In the genomic region with DNA sequence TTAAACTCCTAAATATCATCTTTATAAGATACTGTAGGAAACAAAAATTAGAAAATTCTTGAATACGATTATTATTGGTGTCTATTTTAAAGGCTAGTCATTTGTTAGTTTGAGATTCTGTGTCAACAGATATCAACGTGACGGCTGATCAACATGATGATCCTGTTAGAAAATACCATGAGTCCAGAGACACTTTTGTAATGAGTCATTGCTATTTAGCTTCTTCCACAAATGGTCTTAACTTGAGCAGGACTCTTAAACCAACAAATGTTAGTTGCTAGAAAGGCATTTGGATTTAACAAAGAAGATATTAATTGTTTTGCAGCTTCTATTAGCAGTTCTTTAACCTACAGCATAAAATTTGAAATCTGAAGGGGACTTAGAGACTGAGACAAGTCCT, we compare ENCODE assay signal across 12 cellular contexts.
DNase-seq lines count a peak whose midpoint lies in the region; ATAC-seq, FAIRE-seq and TF ChIP-seq lines count a peak whose summit lies in the region.
"Had no signal": no experiment of that assay in that cellular context is flagged by ENCODE, and none has a peak within 500 bp of the region (broad histone marks: within the 10 kb centered on the region; RNA-seq: fewer than 3 reads in every experiment).

No MANE protein-coding gene starts in this region.

- no peak for TF ChIP-seq POLR2A in GM12892 (IDR thresholded peaks at IDR 0.05; ENCODE audit: low read depth, low read length)

- FAIRE-seq in GM12892 (lab: Jason Lieb, UNC): no peak

- DNase-seq in Caki2 (ENCODE audit: low read depth): peak; percentile 62
- peak; percentile 54 for DNase-seq in NCI-H460 (ENCODE audit: extremely low read depth, low read depth)
- DNase-seq in dermis blood vessel endothelial cell: peak; percentile 71
- DNase-seq in myocyte (ENCODE audit: low read depth): peak; percentile 87
- DNase-seq in 8988T: no peak
- no peak for DNase-seq in HuH-7 (ENCODE audit: low spot score)
- no peak for DNase-seq in GM12892 (ENCODE audit: insufficient read length)
- DNase-seq: activated CD4-positive, CD25-positive, alpha-beta regulatory T cell; NCI-H187; RPMI8226 had no signal

- no peak for ATAC-seq in GM18907 (IDR thresholded peaks at IDR 0.05; ENCODE audit: unreplicated experiment)
- ATAC-seq: natural killer cell treated with Interleukin-12 subunit alpha and Interleukin-12 subunit beta and Interleukin-15 and Interleukin-18, amount 100 ng/mL, for 72 hours had no signal

- in situ Hi-C loops in Caki2 (cut with HindIII; ENCODE audit: low pct_unique_long_range_greater_than_20kb, low sequenced_read_pairs): no loop called here

Comparison
In these comparisons a context has a peak if more than half of its experiments do, and no peak if none do; other contexts are left out.
1. DNase-seq: peak in Caki2 (single experiment), NCI-H460 (single experiment), dermis blood vessel endothelial cell (single experiment) and myocyte (single experiment); none in 8988T (single experiment), HuH-7 (single experiment) and GM12892 (single experiment).